Comparison of ENCODE assay signal across 29 cellular contexts in genomic region chr3:30711867-30712266, GRCh38.
"Had no signal": no experiment of that assay in that cellular context is flagged by ENCODE, and none has a peak within 500 bp of the region (broad histone marks: within the 10 kb centered on the region; RNA-seq: fewer than 3 reads in every experiment).

No MANE protein-coding gene starts in this region.

- H3K4me3 ChIP-seq: left ventricle myocardium inferior, lung, neural progenitor cell, psoas muscle, skin epidermis, stomach, testis, thyroid gland, transverse colon, upper lobe of left lung, vagina had no signal

- H3K27ac Mint-ChIP-seq: immature natural killer cell; mesothelial cell of epicardium; naive B cell; natural killer cell; nephron progenitor cell; neural progenitor cell; stimulated activated naive B cell treated with anti-CD40 and anti-IgM and Interleukin-4, amounts not matched to agents 10 μg/mL and 1 μg/mL and 100 μg/mL, for 72 hours had no signal

- H2AFZ ChIP-seq: neural progenitor cell, parathyroid adenoma had no signal

- H3K9ac ChIP-seq: neural progenitor cell, parathyroid adenoma had no signal

- H3K9me3 ChIP-seq: left ventricle myocardium inferior, neutrophil, psoas muscle, stomach, testis, thyroid gland, transverse colon, upper lobe of left lung, vagina had no signal

- H3K36me3 ChIP-seq: left ventricle myocardium inferior, neural progenitor cell, neutrophil, stomach, thyroid gland, transverse colon, upper lobe of left lung, vagina had no signal

- H3K27me3 ChIP-seq: neural progenitor cell, neutrophil, stomach, testis, thyroid gland, transverse colon, upper lobe of left lung, vagina had no signal

- H3K4me2 ChIP-seq: neural progenitor cell had no signal

- H3K4me1 Mint-ChIP-seq: neural progenitor cell had no signal

- H3K4me3 Mint-ChIP-seq: immature natural killer cell; mesothelial cell of epicardium; natural killer cell; nephron progenitor cell; neural progenitor cell; stimulated activated naive B cell treated with anti-CD40 and anti-IgM and Interleukin-4, amounts not matched to agents 10 μg/mL and 1 μg/mL and 100 μg/mL, for 72 hours had no signal

- H3K27ac ChIP-seq: neural progenitor cell, parathyroid adenoma, psoas muscle, skin epidermis, stomach, testis, thyroid gland, transverse colon, upper lobe of left lung, vagina had no signal

- DNase-seq: hypothalamus; immature natural killer cell; islet precursor cell; left ventricle myocardium inferior; mesendoderm; naive B cell; natural killer cell; nephron progenitor cell; occipital lobe; psoas muscle; stimulated activated CD4-positive, alpha-beta T cell treated with anti-CD3 and anti-CD28 coated beads, Interleukin-12 subunit alpha, Interleukin-12 subunit beta, amount 100 ng/mL, for 4 hours; stimulated activated CD4-positive, alpha-beta T cell treated with anti-CD3 and anti-CD28 coated beads, Interleukin-15, amount 100 ng/mL, for 24 hours; stimulated activated CD4-positive, alpha-beta T cell treated with anti-CD3 and anti-CD28 coated beads, Interleukin-2, amount 100 ng/mL, for 24 hours; stimulated activated CD4-positive, alpha-beta T cell treated with anti-CD3 and anti-CD28 coated beads, Interleukin-4, amount 100 ng/mL, for 1 hour; stimulated activated naive B cell treated with anti-CD40 and anti-IgM and Interleukin-4, amounts not matched to agents 10 μg/mL and 1 μg/mL and 100 μg/mL, for 72 hours; stimulated activated naive CD8-positive, alpha-beta T cell treated with anti-CD3 and anti-CD28 coated beads, Interleukin-15, Interleukin-2, amounts not matched to agents 100 U/mL and 50 U/mL, for 24 hours; stomach; testis; thyroid gland; transverse colon; upper lobe of left lung had no signal

- H3K4me1 ChIP-seq: neural progenitor cell, parathyroid adenoma, psoas muscle, stomach, testis, thyroid gland, upper lobe of left lung, vagina had no signal

- H3K27me3 Mint-ChIP-seq: naive B cell; stimulated activated naive B cell treated with anti-CD40 and anti-IgM and Interleukin-4, amounts not matched to agents 10 μg/mL and 1 μg/mL and 100 μg/mL, for 72 hours had no signal

- H3K36me3 Mint-ChIP-seq: natural killer cell, neural progenitor cell had no signal

- H3K9me3 Mint-ChIP-seq: immature natural killer cell, natural killer cell had no signal

- ATAC-seq: natural killer cell; psoas muscle; sciatic nerve; stimulated activated naive B cell treated with anti-CD40 and anti-IgM and Interleukin-4, amounts not matched to agents 10 μg/mL and 1 μg/mL and 100 μg/mL, for 72 hours; stimulated activated naive CD8-positive, alpha-beta T cell treated with anti-CD3 and anti-CD28 coated beads, Interleukin-15, Interleukin-2, amounts not matched to agents 100 U/mL and 50 U/mL, for 24 hours had no signal

- H3K79me2 ChIP-seq: parathyroid adenoma had no signal
